ENCODE assay signal across 9 cellular contexts in genomic region chr7:155962968-155963300, GRCh38.
"Had no signal": no experiment of that assay in that cellular context is flagged by ENCODE, and none has a peak within 500 bp of the region (broad histone marks: within the 10 kb centered on the region; RNA-seq: fewer than 3 reads in every experiment).

No MANE protein-coding gene starts in this region.

- H3K4me1 ChIP-seq: vagina had no signal

- H3K27me3 ChIP-seq: vagina had no signal

- H3K36me3 ChIP-seq: vagina, WERI-Rb-1 had no signal

- DNase-seq: activated naive CD4-positive, alpha-beta T cell treated with anti-CD3 and anti-CD28 coated beads, Interleukin-2, amount 50 U/mL, for 16 hours; activated T-cell treated with anti-CD3 and anti-CD28 coated beads for 4 hours; amniotic stem cell; hypothalamus; naive thymus-derived CD8-positive, alpha-beta T cell; nucleus accumbens; WERI-Rb-1 had no signal

- H3K9me3 ChIP-seq: vagina had no signal

- ATAC-seq: naive thymus-derived CD8-positive, alpha-beta T cell had no signal

- H3K27ac ChIP-seq: vagina, WERI-Rb-1 had no signal

- H3K4me3 ChIP-seq: lung, vagina had no signal
